ENCODE assay signal across 1 cellular context in the genomic region with DNA sequence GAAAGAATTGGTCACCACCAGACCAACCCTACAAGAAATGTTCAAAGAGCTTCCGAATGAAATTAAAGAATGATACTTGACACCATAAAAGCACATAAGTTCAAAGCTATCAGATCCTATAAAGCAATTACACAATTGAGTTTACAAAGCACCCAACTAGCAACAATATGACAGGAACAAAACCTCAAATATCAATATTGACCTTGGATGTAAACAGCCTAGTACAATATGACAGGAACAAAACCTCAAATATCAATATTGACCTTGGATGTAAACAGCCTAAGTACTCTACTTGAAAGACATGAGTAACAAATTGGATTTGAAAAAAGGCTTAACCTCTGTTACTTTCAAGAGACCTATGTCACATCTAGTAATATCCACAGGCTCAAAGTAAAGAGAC.
TF ChIP-seq lines count a peak whose summit lies in the region.

No MANE protein-coding gene starts in this region.

TF ChIP-seq in A549, 52 proteins besides CTCF, POLR2A, EP300 and RAD21 (continued from another document):
- TF ChIP-seq ZSCAN20 (CRISPR knock-in tag; IDR thresholded peaks at IDR 0.05) = no peak
- no peak for TF ChIP-seq BHLHE40 (IDR thresholded peaks at IDR 0.05; ENCODE audit: low read depth, low read length)
- TF ChIP-seq HEYL (CRISPR knock-in tag; IDR thresholded peaks at IDR 0.05) = no peak
- TF ChIP-seq TFCP2L1 (CRISPR knock-in tag; IDR thresholded peaks at IDR 0.05) = no peak
- TF ChIP-seq ESRRA (IDR thresholded peaks at IDR 0.05; ENCODE audit: borderline replicate concordance, low read length) = no peak
- no peak for TF ChIP-seq KDM5A (IDR thresholded peaks at IDR 0.05)
- TF ChIP-seq FOSL2 (IDR thresholded peaks at IDR 0.05) = no peak
- no peak for TF ChIP-seq FOSL2 (CRISPR knock-in tag; IDR thresholded peaks at IDR 0.05)
- no peak for TF ChIP-seq SMC3 (IDR thresholded peaks at IDR 0.05)
- TF ChIP-seq, protein P1, sequence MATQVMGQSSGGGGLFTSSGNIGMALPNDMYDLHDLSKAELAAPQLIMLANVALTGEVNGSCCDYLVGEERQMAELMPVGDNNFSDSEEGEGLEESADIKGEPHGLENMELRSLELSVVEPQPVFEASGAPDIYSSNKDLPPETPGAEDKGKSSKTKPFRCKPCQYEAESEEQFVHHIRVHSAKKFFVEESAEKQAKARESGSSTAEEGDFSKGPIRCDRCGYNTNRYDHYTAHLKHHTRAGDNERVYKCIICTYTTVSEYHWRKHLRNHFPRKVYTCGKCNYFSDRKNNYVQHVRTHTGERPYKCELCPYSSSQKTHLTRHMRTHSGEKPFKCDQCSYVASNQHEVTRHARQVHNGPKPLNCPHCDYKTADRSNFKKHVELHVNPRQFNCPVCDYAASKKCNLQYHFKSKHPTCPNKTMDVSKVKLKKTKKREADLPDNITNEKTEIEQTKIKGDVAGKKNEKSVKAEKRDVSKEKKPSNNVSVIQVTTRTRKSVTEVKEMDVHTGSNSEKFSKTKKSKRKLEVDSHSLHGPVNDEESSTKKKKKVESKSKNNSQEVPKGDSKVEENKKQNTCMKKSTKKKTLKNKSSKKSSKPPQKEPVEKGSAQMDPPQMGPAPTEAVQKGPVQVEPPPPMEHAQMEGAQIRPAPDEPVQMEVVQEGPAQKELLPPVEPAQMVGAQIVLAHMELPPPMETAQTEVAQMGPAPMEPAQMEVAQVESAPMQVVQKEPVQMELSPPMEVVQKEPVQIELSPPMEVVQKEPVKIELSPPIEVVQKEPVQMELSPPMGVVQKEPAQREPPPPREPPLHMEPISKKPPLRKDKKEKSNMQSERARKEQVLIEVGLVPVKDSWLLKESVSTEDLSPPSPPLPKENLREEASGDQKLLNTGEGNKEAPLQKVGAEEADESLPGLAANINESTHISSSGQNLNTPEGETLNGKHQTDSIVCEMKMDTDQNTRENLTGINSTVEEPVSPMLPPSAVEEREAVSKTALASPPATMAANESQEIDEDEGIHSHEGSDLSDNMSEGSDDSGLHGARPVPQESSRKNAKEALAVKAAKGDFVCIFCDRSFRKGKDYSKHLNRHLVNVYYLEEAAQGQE (IDR thresholded peaks at IDR 0.05) = no peak
- TF ChIP-seq, protein P2, sequence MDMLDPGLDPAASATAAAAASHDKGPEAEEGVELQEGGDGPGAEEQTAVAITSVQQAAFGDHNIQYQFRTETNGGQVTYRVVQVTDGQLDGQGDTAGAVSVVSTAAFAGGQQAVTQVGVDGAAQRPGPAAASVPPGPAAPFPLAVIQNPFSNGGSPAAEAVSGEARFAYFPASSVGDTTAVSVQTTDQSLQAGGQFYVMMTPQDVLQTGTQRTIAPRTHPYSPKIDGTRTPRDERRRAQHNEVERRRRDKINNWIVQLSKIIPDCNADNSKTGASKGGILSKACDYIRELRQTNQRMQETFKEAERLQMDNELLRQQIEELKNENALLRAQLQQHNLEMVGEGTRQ (IDR thresholded peaks at IDR 0.05) = no peak
- no peak for TF ChIP-seq FOXS1 (CRISPR knock-in tag; IDR thresholded peaks at IDR 0.05)
- TF ChIP-seq EHF (CRISPR knock-in tag; IDR thresholded peaks at IDR 0.05) = no peak
- TF ChIP-seq, protein P3, sequence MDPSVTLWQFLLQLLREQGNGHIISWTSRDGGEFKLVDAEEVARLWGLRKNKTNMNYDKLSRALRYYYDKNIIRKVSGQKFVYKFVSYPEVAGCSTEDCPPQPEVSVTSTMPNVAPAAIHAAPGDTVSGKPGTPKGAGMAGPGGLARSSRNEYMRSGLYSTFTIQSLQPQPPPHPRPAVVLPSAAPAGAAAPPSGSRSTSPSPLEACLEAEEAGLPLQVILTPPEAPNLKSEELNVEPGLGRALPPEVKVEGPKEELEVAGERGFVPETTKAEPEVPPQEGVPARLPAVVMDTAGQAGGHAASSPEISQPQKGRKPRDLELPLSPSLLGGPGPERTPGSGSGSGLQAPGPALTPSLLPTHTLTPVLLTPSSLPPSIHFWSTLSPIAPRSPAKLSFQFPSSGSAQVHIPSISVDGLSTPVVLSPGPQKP (IDR thresholded peaks at IDR 0.05; ENCODE audit: low read depth, low read length) = no peak
- TF ChIP-seq, protein P4, sequence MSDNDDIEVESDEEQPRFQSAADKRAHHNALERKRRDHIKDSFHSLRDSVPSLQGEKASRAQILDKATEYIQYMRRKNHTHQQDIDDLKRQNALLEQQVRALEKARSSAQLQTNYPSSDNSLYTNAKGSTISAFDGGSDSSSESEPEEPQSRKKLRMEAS (IDR thresholded peaks at IDR 0.05) = no peak
- TF ChIP-seq RNF2 (IDR thresholded peaks at IDR 0.05; ENCODE audit: borderline replicate concordance, low read depth) = no peak
- TF ChIP-seq FOSB (CRISPR knock-in tag; IDR thresholded peaks at IDR 0.05) = no peak
- TF ChIP-seq MAFK (IDR thresholded peaks at IDR 0.05; ENCODE audit: partially characterized antibody) = no peak
TF ChIP-seq in A549: peak in this region for 0.
